27 cellular contexts compared by ENCODE assay signal in the genomic region with DNA sequence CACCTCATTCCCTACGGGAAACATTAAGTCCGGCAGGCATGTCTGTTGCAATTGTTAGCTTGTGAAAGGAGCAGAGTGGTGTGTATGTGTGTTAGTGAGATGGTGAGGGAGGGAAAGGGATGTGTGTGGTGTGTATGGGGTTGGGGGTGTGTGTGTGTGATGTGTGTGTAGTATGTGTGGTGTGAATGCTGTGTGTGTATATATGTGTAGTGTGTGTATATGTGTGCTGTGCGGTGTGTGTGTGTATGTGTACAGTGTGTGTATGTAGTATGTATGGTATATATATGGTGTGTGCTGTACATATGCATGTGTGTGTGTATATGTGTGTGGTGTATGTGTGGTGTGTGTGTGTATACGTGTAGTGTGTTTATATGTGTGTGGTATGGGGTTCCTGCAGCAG. TPM values are rescaled to one million over a fixed set of nuclear protein-coding genes. Genes with fewer than 3 reads are reported as not detected.
"Had no signal": no experiment of that assay in that cellular context is flagged by ENCODE, and none has a peak within 500 bp of the region (broad histone marks: within the 10 kb centered on the region; RNA-seq: fewer than 3 reads in every experiment).

No MANE protein-coding gene starts in this region.

- DNase-seq: activated CD4-positive, alpha-beta T cell treated with anti-CD3 and anti-CD28 coated beads, Interleukin-2, amount 50 U/mL, for 4 hours; activated CD8-positive, alpha-beta memory T cell treated with anti-CD3 and anti-CD28 coated beads for 24 hours; activated CD8-positive, alpha-beta memory T cell treated with anti-CD3 and anti-CD28 coated beads, Interleukin-2, amount 50 U/mL, for 4 hours; activated naive CD4-positive, alpha-beta T cell; activated T-cell treated with anti-CD3 and anti-CD28 coated beads, Interleukin-2, amount 50 U/mL, for 4 hours; adrenal gland; colonic mucosa; esophagus squamous epithelium; gastrocnemius medialis; head of caudate nucleus; hypothalamus; islet precursor cell; left colon; occipital lobe; sigmoid colon; stimulated activated CD4-positive, alpha-beta T cell treated with anti-CD3 and anti-CD28 coated beads, Interleukin-15, amount 100 ng/mL, for 24 hours; T-helper 9 cell; transverse colon; uterus had no signal

- H3K4me1 ChIP-seq: adrenal gland, colonic mucosa, gastrocnemius medialis, uterus had no signal

- H3K27me3 ChIP-seq: ascending aorta, colonic mucosa, uterus had no signal

- H3K36me3 ChIP-seq: adrenal gland, ascending aorta, breast epithelium, colonic mucosa, esophagus squamous epithelium, gastrocnemius medialis, sigmoid colon, transverse colon, uterus had no signal

- H3K27ac ChIP-seq: adrenal gland, ascending aorta, colonic mucosa, esophagus squamous epithelium, gastrocnemius medialis, sigmoid colon, uterus had no signal

- ATAC-seq: activated T-cell treated with anti-CD3 and anti-CD28 coated beads, Interleukin-2, amount 50 U/mL, for 4 hours; gastrocnemius medialis; stimulated activated memory B cell treated with anti-CD40 and anti-IgM and Interleukin-4, amounts not matched to agents 10 μg/mL and 1 μg/mL and 100 μg/mL, for 72 hours had no signal

- H3K4me3 ChIP-seq: adrenal gland, ascending aorta, breast epithelium, colonic mucosa, esophagus squamous epithelium, gastrocnemius medialis, sigmoid colon, smooth muscle cell, transverse colon, uterus had no signal

- H3K9me3 ChIP-seq: adrenal gland, breast epithelium, colonic mucosa, gastrocnemius medialis, transverse colon, uterus had no signal

RNA-seq across cellular contexts. Expression of gene BLACAT1, which starts 20.8 kb away (rescaled TPM):
- total RNA-seq: activated T-helper 2 cell treated with anti-CD3 and anti-CD28 coated beads, Interferon-gamma antibody, Interleukin-2, Interleukin-4, amounts not matched to agents 10 μg/mL and 5 μg/mL and 100 μg/mL, durations not matched to agents 14 hours and 24 hours and 36 hours; adrenal gland; ascending aorta; gastrocnemius medialis; mononuclear cell; myocyte had no signal

RNA-seq across cellular contexts. Expression of gene LEMD1, which starts 54.8 kb away (rescaled TPM):
- total RNA-seq: activated T-helper 2 cell treated with anti-CD3 and anti-CD28 coated beads, Interferon-gamma antibody, Interleukin-2, Interleukin-4, amounts not matched to agents 10 μg/mL and 5 μg/mL and 100 μg/mL, durations not matched to agents 14 hours and 24 hours and 36 hours; adrenal gland; ascending aorta; gastrocnemius medialis; lower leg skin; myocyte; sigmoid colon; transverse colon had no signal
